In the genomic region with DNA sequence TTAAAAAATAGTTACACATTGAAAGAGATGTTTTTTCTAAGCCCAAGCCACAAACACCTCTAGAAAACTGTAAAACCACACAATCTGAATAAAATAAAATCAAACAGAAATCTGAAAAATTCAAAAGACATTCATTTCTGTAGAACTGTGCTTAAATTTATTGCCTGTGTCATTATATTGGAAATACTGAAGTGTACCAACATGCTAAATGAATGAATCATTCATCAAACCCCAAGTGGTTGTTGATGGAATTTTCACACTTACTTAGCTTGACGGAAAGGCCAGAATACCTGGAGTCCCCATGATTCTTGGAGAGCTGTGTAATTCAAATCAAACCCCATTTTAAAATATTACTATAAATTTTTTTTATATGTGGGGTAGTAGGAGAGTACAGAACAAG, we compare ENCODE assay signal across 11 cellular contexts. TPM values are rescaled to one million over a fixed set of nuclear protein-coding genes. Genes with fewer than 3 reads are reported as not detected.
DNase-seq lines count a peak whose midpoint lies in the region; ATAC-seq, FAIRE-seq and TF ChIP-seq lines count a peak whose summit lies in the region.
"Had no signal": no experiment of that assay in that cellular context is flagged by ENCODE, and none has a peak within 500 bp of the region (broad histone marks: within the 10 kb centered on the region; RNA-seq: fewer than 3 reads in every experiment).

No MANE protein-coding gene starts in this region.

- no peak overlapping the region for H3K27ac Mint-ChIP-seq in WTC11
- H3K27ac Mint-ChIP-seq in naive thymus-derived CD4-positive, alpha-beta T cell, result no peak overlapping the region

- H3K36me3 ChIP-seq in HepG2 (replicated peaks in 1 of 2; ENCODE audit: control insufficient read depth in 1 of 2, insufficient read depth in 2 of 2, low read length in 2 of 2), result no peaks in the 10 kb centered on the region
- H3K36me3 ChIP-seq in right lobe of liver, result no peaks in the 10 kb centered on the region
- no peaks in the 10 kb centered on the region for H3K36me3 ChIP-seq in naive thymus-derived CD4-positive, alpha-beta T cell (ENCODE audit: control insufficient read depth in 2 of 3, insufficient read depth in 3 of 3, low read length in 3 of 3)

- TF ChIP-seq RAD21 in HepG2 (CRISPR knock-in tag; IDR thresholded peaks at IDR 0.05), result no peak

- ATAC-seq in HepG2 (no peak), right lobe of liver (no peak), WTC11 (no peak), GM18520 (IDR thresholded peaks at IDR 0.05; ENCODE audit: unreplicated experiment) (no peak), GM18868 (IDR thresholded peaks at IDR 0.05; ENCODE audit: unreplicated experiment) (no peak)
- no peak for ATAC-seq in naive thymus-derived CD4-positive, alpha-beta T cell

- no peaks in the 10 kb centered on the region for H3K36me3 Mint-ChIP-seq in WTC11
- H3K36me3 Mint-ChIP-seq in naive thymus-derived CD4-positive, alpha-beta T cell, result no peaks in the 10 kb centered on the region

- H3K4me3 Mint-ChIP-seq in WTC11, result 0 out of 2 replicates have a peak overlapping the region, but pooled peaks have one; percentile 7
- no peak overlapping the region for H3K4me3 Mint-ChIP-seq in naive thymus-derived CD4-positive, alpha-beta T cell
- H3K4me3 Mint-ChIP-seq: central memory CD8-positive, alpha-beta T cell had no signal

- WGBS in HepG2 (ENCODE audit: low lambda C conversion rate), result 53% methylated on average over 1 of the region's 1 CpG
- WGBS in right lobe of liver (ENCODE audit: insufficient coverage, low coverage, low lambda C conversion rate, missing lambda C conversion rate), result 78% methylated on average over 1 of the region's 1 CpG

- no peak for TF ChIP-seq POLR2A in HepG2 (IDR thresholded peaks at IDR 0.05; ENCODE audit: insufficient read depth in 1 of 2, low read depth in 2 of 2, low read length in 2 of 2)
- TF ChIP-seq POLR2A in right lobe of liver (IDR thresholded peaks at IDR 0.05), result no peak

- intact Hi-C loops in HepG2 (cut with micrococcal nuclease; ENCODE audit: unreplicated experiment) (loop anchor here (5.0 to 10.0 kb wide), 2 partner anchors 350 to 433 kb away; a partner anchor contains a TSS), right lobe of liver (cut with DNase I) (no loop called here)
- intact Hi-C loops in naive thymus-derived CD4-positive, alpha-beta T cell (cut with micrococcal nuclease), result no loop called here

- no peak for TF ChIP-seq EP300 in HepG2 (IDR thresholded peaks at IDR 0.05; ENCODE audit: low read depth in 2 of 2, low read length in 2 of 2)
- no peak for TF ChIP-seq EP300 in HepG2 (CRISPR knock-in tag; IDR thresholded peaks at IDR 0.05; ENCODE audit: borderline replicate concordance)

- TF ChIP-seq CTCF in HepG2 (CRISPR knock-in tag; IDR thresholded peaks at IDR 0.05) (no peak), right lobe of liver (IDR thresholded peaks at IDR 0.05) (no peak), WTC11 (IDR thresholded peaks at IDR 0.05) (no peak)

- no peak for DNase-seq in HepG2 (ENCODE audit: low spot score)
- no peak for DNase-seq in right lobe of liver
- no peak for DNase-seq in WTC11 (ENCODE audit: low spot score)
- DNase-seq in kidney tubule cell (ENCODE audit: low spot score), result peak; percentile 74
- no peak for DNase-seq in naive thymus-derived CD4-positive, alpha-beta T cell
- DNase-seq in NCI-H2171 treated with DMSO at 0.1 percent for 48 hours (lab: John Stamatoyannopoulos, UW), result no peak
- DNase-seq: activated CD4-positive, alpha-beta T cell treated with anti-CD3 and anti-CD28 coated beads for 4 hours had no signal

- CTCF ChIA-PET in HepG2 (lab: Yijun Ruan, JAX; ENCODE audit: low intra/inter-chr PET ratio, low total read pairs), result no interaction called here
- CTCF ChIA-PET in WTC11 (lab: Charles Lee), result interaction anchor here (1.2 to 1.3 kb wide), 2 partner anchors 8 to 184 kb away, joined by 3 to 6 read pairs; no protein-coding TSS in a partner anchor
- CTCF ChIA-PET in naive thymus-derived CD4-positive, alpha-beta T cell (lab: Charles Lee), result no interaction called here

- peak overlapping the region; percentile 90; the same call in 1 of the 2 replicates for H3K4me2 ChIP-seq in HepG2 (ENCODE audit: low read depth, low read length)

- FAIRE-seq in HepG2 (lab: Jason Lieb, UNC), result no peak
- FAIRE-seq: GM19239 had no signal

- peaks cover 2% of the 10 kb centered on the region for H3K79me2 ChIP-seq in HepG2 (ENCODE audit: insufficient read depth, low read length)

- BruUV-seq in HepG2 (replicated peaks; lab: Mats Ljungman, UMichigan), result no TSS peak

- H3K27me3 ChIP-seq in HepG2 (ENCODE audit: control insufficient read depth in 1 of 2, insufficient read depth in 2 of 2, low read length in 2 of 2), result no peaks in the 10 kb centered on the region
- H3K27me3 ChIP-seq in right lobe of liver, result no peaks in the 10 kb centered on the region
- H3K27me3 ChIP-seq in naive thymus-derived CD4-positive, alpha-beta T cell (ENCODE audit: control insufficient read depth in 2 of 2, insufficient read depth in 2 of 2, low read length in 2 of 2), result peaks cover 0 to 5% of the 10 kb centered on the region in 2 donors

- H3K4me3 ChIP-seq in HepG2 (replicated peaks in 1 of 3; ENCODE audit: insufficient read depth in 1 of 3, low read depth in 2 of 3, low read length in 3 of 3) (no peak overlapping the region), right lobe of liver (no peak overlapping the region)
- no peak overlapping the region for H3K4me3 ChIP-seq in naive thymus-derived CD4-positive, alpha-beta T cell (ENCODE audit: low read length)

- no peak overlapping the region for H2AFZ ChIP-seq in HepG2 (ENCODE audit: low read length)

- POLR2A ChIA-PET in HepG2 (lab: Yijun Ruan, JAX) (no interaction called here), WTC11 (lab: Charles Lee) (no interaction called here)
- POLR2A ChIA-PET in naive thymus-derived CD4-positive, alpha-beta T cell (lab: Charles Lee), result no interaction called here

- H3K9me3 Mint-ChIP-seq in WTC11, result no peaks in the 10 kb centered on the region
- H3K9me3 Mint-ChIP-seq in naive thymus-derived CD4-positive, alpha-beta T cell, result peaks cover 0 to under 1% (median 0%) of the 10 kb centered on the region in 11 donors
- H3K9me3 Mint-ChIP-seq: central memory CD8-positive, alpha-beta T cell had no signal

- H3K4me1 ChIP-seq in HepG2 (ENCODE audit: insufficient read depth, low read length), result peaks cover 44% of the 10 kb centered on the region
- H3K4me1 ChIP-seq in right lobe of liver, result peaks cover 0 to 10% (median 0%) of the 10 kb centered on the region in 4 donors
- H3K4me1 ChIP-seq in naive thymus-derived CD4-positive, alpha-beta T cell (ENCODE audit: control insufficient read depth in 2 of 2, insufficient read depth in 2 of 2, low read length in 2 of 2), result no peaks in the 10 kb centered on the region

- H3K9me3 ChIP-seq in HepG2 (ENCODE audit: low read length) (no peaks in the 10 kb centered on the region), right lobe of liver (no peaks in the 10 kb centered on the region)
- H3K9me3 ChIP-seq in naive thymus-derived CD4-positive, alpha-beta T cell (ENCODE audit: control insufficient read depth in 2 of 3, low read length in 3 of 3), result no peaks in the 10 kb centered on the region

- H3K9ac ChIP-seq in HepG2 (ENCODE audit: insufficient read depth, low read depth, low read length), result no peak overlapping the region

- peaks cover 63% of the 10 kb centered on the region for H3K4me1 Mint-ChIP-seq in WTC11
- peaks cover 4 to 11% (median 5%) of the 10 kb centered on the region in 7 donors for H3K4me1 Mint-ChIP-seq in naive thymus-derived CD4-positive, alpha-beta T cell

- H3K27ac ChIP-seq in HepG2 (ENCODE audit: extremely low read length, insufficient read depth, low read length) (no peak overlapping the region), right lobe of liver (no peak overlapping the region)
- H3K27ac ChIP-seq in naive thymus-derived CD4-positive, alpha-beta T cell (ENCODE audit: low read depth, low read length), result no peak overlapping the region

- H4K20me1 ChIP-seq in HepG2 (ENCODE audit: insufficient read depth, low read length), result no peaks in the 10 kb centered on the region

- in situ Hi-C loops in HepG2 (cut with HindIII; ENCODE audit: extremely low pct_ligation_motif_present, low pct_unique_long_range_greater_than_20kb), result no loop called here

- peaks cover 16% of the 10 kb centered on the region for H3K27me3 Mint-ChIP-seq in WTC11 (ENCODE audit: low read depth)
- H3K27me3 Mint-ChIP-seq in naive thymus-derived CD4-positive, alpha-beta T cell, result peaks cover 28 to 53% (median 30%) of the 10 kb centered on the region in 5 donors

RNA-seq across cellular contexts. Expression of a gene that starts 2.7 kb away (rescaled TPM):
- total RNA-seq in HepG2 (2016; rRNA removed; fragmentation: Illumina TruSeq; extraction: Trizol) (4.3 and 5.3 TPM in 2 replicates), right lobe of liver (1 to 10 TPM in 4 of 6 experiments, under 1 TPM in 2; 0.67 to 2.8 (median 1.1) TPM), WTC11 (2021) (8.1 to 12.5 TPM (median 8.9 TPM) in 3 replicates)
- 1.0 and 1.5 TPM in 2 replicates for total RNA-seq in HepG2 (2016; cell fraction: cytosol; rRNA removed; fragmentation: Illumina TruSeq; extraction: Trizol; ENCODE audit: low read depth)
- 4.0 and 5.4 TPM in 2 replicates for total RNA-seq in HepG2 (2016; cell fraction: insoluble cytoplasmic fraction; rRNA removed; fragmentation: Illumina TruSeq; extraction: Trizol)
- total RNA-seq in HepG2 (2016; cell fraction: membrane; rRNA removed; fragmentation: Illumina TruSeq; extraction: Trizol), result 2.8 and 3.3 TPM in 2 replicates
- total RNA-seq in HepG2 (2016; cell fraction: nucleus; rRNA removed; fragmentation: Illumina TruSeq; extraction: Trizol), result 4.6 and 5.8 TPM in 2 replicates
- 0.43 and 0.66 TPM in 2 replicates for polyA plus RNA-seq in HepG2 (2011; rRNA removed)
- 0.28 and 0.31 TPM in 2 replicates for polyA plus RNA-seq in HepG2 (2011; cell fraction: cytosol; rRNA removed)
- polyA plus RNA-seq in HepG2 (2011; cell fraction: nucleus; rRNA removed), result 0.21 and 0.32 TPM in 2 replicates
- 0.24 and 0.40 TPM in 2 replicates for polyA plus RNA-seq in HepG2 (2012)
- polyA plus RNA-seq in HepG2 (2016; cell fraction: cytosol; fragmentation: Illumina TruSeq; extraction: Trizol; ENCODE audit: low read depth), result 0.17 and 0.32 TPM in 2 replicates
- 3.4 and 3.9 TPM in 2 replicates for polyA plus RNA-seq in HepG2 (2016; cell fraction: insoluble cytoplasmic fraction; fragmentation: Illumina TruSeq; extraction: Trizol; ENCODE audit: low read depth)
- 0.90 and 1.1 TPM in 2 replicates for polyA plus RNA-seq in HepG2 (2016; cell fraction: membrane; fragmentation: Illumina TruSeq; extraction: Trizol; ENCODE audit: low read depth)
- polyA plus RNA-seq in HepG2 (2016; cell fraction: nucleus; fragmentation: Illumina TruSeq; extraction: Trizol; ENCODE audit: insufficient read depth, low read depth), result 4.4 and 4.6 TPM in 2 replicates
- polyA minus RNA-seq in HepG2 (2011; rRNA and poly(A)+ RNA removed; ENCODE audit: low replicate concordance), result 2.3 and 5.6 TPM in 2 replicates
- 1.2 and 3.2 TPM in 2 replicates for polyA minus RNA-seq in HepG2 (2011; cell fraction: cytosol; rRNA and poly(A)+ RNA removed)
- polyA minus RNA-seq in HepG2 (2011; cell fraction: nucleus; rRNA and poly(A)+ RNA removed), result 3.6 and 4.1 TPM in 2 replicates
- total RNA-seq in naive thymus-derived CD4-positive, alpha-beta T cell, result under 1 TPM in 2 of 5 experiments, not detected in 3; 0.05 to 0.24 TPM
- not detected for polyA plus RNA-seq in naive thymus-derived CD4-positive, alpha-beta T cell
